Comparison of ENCODE assay signal across 21 cellular contexts in genomic region chr5:158273035-158273434, GRCh38.
DNase-seq lines count a peak whose midpoint lies in the region; ATAC-seq, FAIRE-seq and TF ChIP-seq lines count a peak whose summit lies in the region.
"Had no signal": no experiment of that assay in that cellular context is flagged by ENCODE, and none has a peak within 500 bp of the region (broad histone marks: within the 10 kb centered on the region; RNA-seq: fewer than 3 reads in every experiment).

No MANE protein-coding gene starts in this region.

- no peak overlapping the region for H4K91ac ChIP-seq in H1 (replicated peaks; ENCODE audit: insufficient read length, low read length)

- no peaks in the 10 kb centered on the region for H3K79me1 ChIP-seq in H1 (ENCODE audit: low read depth, low read length)

- H3K56ac ChIP-seq in H1 (replicated peaks; ENCODE audit: insufficient read length, low read depth, low read length): no peak overlapping the region

- CTCF ChIA-PET in H1 (lab: Charles Lee; ENCODE audit: partially characterized antibody): interaction anchor here (0.6 to 1.6 kb wide), 3 partner anchors 20 to 836 kb away, joined by 3 to 6 read pairs (median 5); no protein-coding TSS in a partner anchor

- no peak overlapping the region for H2BK15ac ChIP-seq in H1 (ENCODE audit: low read length)

- H3K79me2 ChIP-seq in H1 (ENCODE audit: control insufficient read depth in 1 of 2, insufficient read depth in 2 of 2, low read length in 2 of 2): no peaks in the 10 kb centered on the region

- H3K9me3 ChIP-seq in H1 (ENCODE audit: insufficient read depth in 2 of 2, low read depth in 1 of 2, low read length in 1 of 2): no peaks in the 10 kb centered on the region
- H3K9me3 ChIP-seq: MG63, SJSA1 had no signal

- no peak overlapping the region; the same call in 1 of the 2 replicates for H2BK5ac ChIP-seq in H1 (ENCODE audit: low read depth, low read length)

- H3K4me3 ChIP-seq in H1 (ENCODE audit: extremely low read depth in 1 of 4, insufficient read depth in 2 of 4, low read depth in 3 of 4, low read length in 4 of 4): peak overlapping the region in 2 of 4 experiments; percentile 19 to 22; a peak in 1 of 8 replicates
- H3K4me3 ChIP-seq: MG63, SJSA1 had no signal

- no peaks in the 10 kb centered on the region; a peak in 1 of 7 replicates for H3K27me3 ChIP-seq in H1 (replicated peaks in 1 of 4; ENCODE audit: control insufficient read depth in 3 of 4, extremely low read depth in 1 of 4, insufficient read depth in 3 of 4, low read length in 3 of 4)
- H3K27me3 ChIP-seq: MG63, SJSA1 had no signal

- no peak overlapping the region for H2AK5ac ChIP-seq in H1 (ENCODE audit: low read depth, low read length)

- H4K20me1 ChIP-seq in H1 (replicated peaks in 1 of 2; ENCODE audit: control insufficient read depth in 1 of 2, insufficient read depth in 2 of 2, low read length in 2 of 2): no peaks in the 10 kb centered on the region

- WGBS in H1 (ENCODE audit: extremely low coverage in 1 of 2, insufficient coverage in 1 of 2, insufficient read length in 1 of 2, insufficient replicate concordance in 2 of 2, low coverage in 1 of 2, low lambda C conversion rate in 2 of 2, missing lambda C conversion rate in 1 of 2), 2 experiments: 19% methylated on average over 6 of the region's 6 CpGs; no CpG with 5 or more reads in 1 of the 2 experiments

- no peak for TF ChIP-seq EP300 in H1 (IDR thresholded peaks at IDR 0.05; ENCODE audit: borderline replicate concordance in 1 of 2, low read depth in 2 of 2, low read length in 2 of 2)

- POLR2A ChIA-PET in H1 (lab: Charles Lee; ENCODE audit: partially characterized antibody): interaction anchor here (0.7 kb wide), 1 partner anchor 110 kb away, joined by 3 read pairs; no protein-coding TSS in a partner anchor

- TF ChIP-seq RAD21 in H1 (IDR thresholded peaks at IDR 0.05 in 1 of 2, conservative IDR thresholded peaks at IDR 0.05 in 1 of 2; ENCODE audit: low read depth in 2 of 2, low read length in 2 of 2): no peak

- H3K18ac ChIP-seq in H1 (ENCODE audit: extremely low read depth, low read length): no peak overlapping the region

- H4K8ac ChIP-seq in H1 (ENCODE audit: extremely low read depth, insufficient read depth, low read length): no peak overlapping the region

- no peak for TF ChIP-seq POLR2A in H1 (IDR thresholded peaks at IDR 0.05; ENCODE audit: control extremely low read depth in 1 of 2, low read depth in 2 of 2, low read length in 2 of 2)

- peak overlapping the region; percentile 2; the same call in 1 of the 2 replicates for H2BK12ac ChIP-seq in H1 (ENCODE audit: low read depth, low read length)

- peak overlapping the region; percentile 11; the same call in 1 of the 2 replicates for H2AFZ ChIP-seq in H1 (ENCODE audit: low read length)

- H3K27ac ChIP-seq in H1 (ENCODE audit: low read depth, low read length): no peak overlapping the region
- H3K27ac ChIP-seq: 22Rv1, KMS-11, SJSA1 had no signal

- H3K4me1 ChIP-seq in H1 (replicated peaks in 1 of 4; ENCODE audit: control insufficient read depth in 3 of 4, insufficient read depth in 4 of 4, low read length in 3 of 4): peaks cover 0 to 6% (median 6%) of the 10 kb centered on the region in 4 experiments; a peak in 5 of 7 replicates
- H3K4me1 ChIP-seq: SJSA1 had no signal

- no peak overlapping the region for H2BK20ac ChIP-seq in H1 (ENCODE audit: low read length)

- no peak overlapping the region for H3K4ac ChIP-seq in H1 (replicated peaks; ENCODE audit: insufficient read length, low read depth, low read length)

- DNase-seq in NCI-H2227 treated with DMSO at 0.1 percent for 48 hours (lab: John Stamatoyannopoulos, UW) (peak; percentile 36), NCI-H2227 (lab: John Stamatoyannopoulos, UW; ENCODE audit: unreplicated experiment) (no peak), H1 (ENCODE audit: low read depth in 1 of 2, low spot score in 2 of 2) (peak in 1 of 2 experiments; percentile 17), iPS-NIHi7 (ENCODE audit: extremely low spot score) (peak; percentile 33), GDM1 (lab: John Stamatoyannopoulos, UW) (no peak), left ventricle myocardium superior (no peak), HCEC 1CT (no peak), Kasumi-1 (lab: John Stamatoyannopoulos, UW) (no peak)
- DNase-seq: CD8-positive, alpha-beta T cell; DND-41; MG63; NCI-H1105; NCI-H187; NCI-H446 treated with DMSO at 0.1 percent for 48 hours; PC-3; SW 1271 had no signal

- TF ChIP-seq CTCF in H1 (IDR thresholded peaks at IDR 0.05; ENCODE audit: control extremely low read depth in 1 of 3, insufficient read depth in 1 of 3, low read depth in 1 of 3, low read length in 3 of 3): no peak

- peak overlapping the region; percentile 45 for H2BK120ac ChIP-seq in H1 (replicated peaks; ENCODE audit: low read depth, low read length)

- no peak overlapping the region for H3K9ac ChIP-seq in H1 (replicated peaks in 1 of 4; ENCODE audit: extremely low read depth in 1 of 4, low read depth in 3 of 4, low read length in 3 of 4)
- H3K9ac ChIP-seq: KMS-11 had no signal

- H4K5ac ChIP-seq in H1 (ENCODE audit: insufficient read length, low read depth, low read length): no peak overlapping the region

- H3K4me2 ChIP-seq in H1 (ENCODE audit: insufficient read depth in 1 of 2, low read depth in 2 of 2, low read length in 2 of 2): peak overlapping the region; percentile 37 to 57
- H3K4me2 ChIP-seq: KMS-11 had no signal

- ATAC-seq in left ventricle myocardium superior: no peak
- ATAC-seq: CD8-positive, alpha-beta T cell; HCT116; HepG2; PC-3 had no signal

- intact Hi-C loops in left ventricle myocardium superior (cut with micrococcal nuclease): no loop called here

- H3K23ac ChIP-seq in H1 (ENCODE audit: insufficient read length): no peak overlapping the region

- H3K23me2 ChIP-seq in H1 (ENCODE audit: low read depth, low read length): no peaks in the 10 kb centered on the region

- no peaks in the 10 kb centered on the region for H3K36me3 ChIP-seq in H1 (ENCODE audit: control insufficient read depth in 2 of 4, insufficient read depth in 4 of 4, low read length in 3 of 4)
- H3K36me3 ChIP-seq: MG63, SJSA1 had no signal

- no peak overlapping the region for H3K14ac ChIP-seq in H1 (ENCODE audit: insufficient read length)

- FAIRE-seq in H1 (lab: Jason Lieb, UNC): peak; percentile 72
- FAIRE-seq: HepG2 had no signal

TF ChIP-seq in H1, 55 proteins besides CTCF, POLR2A, EP300 and RAD21:
- TF ChIP-seq EGR1 (IDR thresholded peaks at IDR 0.05; ENCODE audit: borderline replicate concordance, low read depth, low read length) (no peak), NANOG (IDR thresholded peaks at IDR 0.05; ENCODE audit: insufficient read depth, low read depth, low read length, poor library complexity, severe bottlenecking) (peak; percentile 91), GTF2F1 (IDR thresholded peaks at IDR 0.05; ENCODE audit: borderline replicate concordance, low read depth, low read length) (no peak), MAX (IDR thresholded peaks at IDR 0.05) (peak; percentile 84), ATF3 (IDR thresholded peaks at IDR 0.05; ENCODE audit: insufficient read depth, low read depth, low read length) (no peak), SP1 (IDR thresholded peaks at IDR 0.05; ENCODE audit: low read depth, low read length) (no peak), KDM4A (IDR thresholded peaks at IDR 0.05; ENCODE audit: low read depth, low read length, severe bottlenecking) (no peak), TAF7 (optimal IDR thresholded peaks at IDR 0.05; ENCODE audit: borderline replicate concordance, low read depth, low read length) (no peak), TEAD4 (IDR thresholded peaks at IDR 0.05; ENCODE audit: low read depth, low read length) (no peak), EZH2 (IDR thresholded peaks at IDR 0.05; ENCODE audit: low read depth, low read length, severe bottlenecking) (no peak), RBBP5 (IDR thresholded peaks at IDR 0.05; ENCODE audit: borderline replicate concordance, low read depth, low read length) (no peak), CREB1 (IDR thresholded peaks at IDR 0.05) (peak; percentile 48; the same call in 1 of the 2 replicates), BACH1 (IDR thresholded peaks at IDR 0.05; ENCODE audit: low read length) (no peak), RXRA (IDR thresholded peaks at IDR 0.05; ENCODE audit: insufficient read depth, low read depth, low read length) (no peak), ASH2L (IDR thresholded peaks at IDR 0.05; ENCODE audit: low read length) (peak; percentile 44), SP4 (IDR thresholded peaks at IDR 0.05; ENCODE audit: low read length) (no peak), ATF2 (IDR thresholded peaks at IDR 0.05; ENCODE audit: low read length) (no peak), HDAC6 (IDR thresholded peaks at IDR 0.05; ENCODE audit: low read depth, low read length) (no peak), HDAC2 (IDR thresholded peaks at IDR 0.05; ENCODE audit: borderline replicate concordance in 1 of 2, low read depth in 2 of 2, low read length in 2 of 2) (peak in 1 of 2 experiments; percentile 66; a peak in 1 of 4 replicates)
- TF ChIP-seq, protein P1, sequence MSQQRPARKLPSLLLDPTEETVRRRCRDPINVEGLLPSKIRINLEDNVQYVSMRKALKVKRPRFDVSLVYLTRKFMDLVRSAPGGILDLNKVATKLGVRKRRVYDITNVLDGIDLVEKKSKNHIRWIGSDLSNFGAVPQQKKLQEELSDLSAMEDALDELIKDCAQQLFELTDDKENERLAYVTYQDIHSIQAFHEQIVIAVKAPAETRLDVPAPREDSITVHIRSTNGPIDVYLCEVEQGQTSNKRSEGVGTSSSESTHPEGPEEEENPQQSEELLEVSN (IDR thresholded peaks at IDR 0.05): no peak

Comparison
In these comparisons a context has a peak if more than half of its experiments do, and no peak if none do; other contexts are left out.
1. DNase-seq: peak in NCI-H2227 treated with DMSO at 0.1 percent for 48 hours (single experiment) and iPS-NIHi7 (single experiment); none in NCI-H2227 (single experiment), GDM1 (single experiment), left ventricle myocardium superior (single experiment), HCEC 1CT (single experiment) and Kasumi-1 (0 of 2).